In the genomic region with DNA sequence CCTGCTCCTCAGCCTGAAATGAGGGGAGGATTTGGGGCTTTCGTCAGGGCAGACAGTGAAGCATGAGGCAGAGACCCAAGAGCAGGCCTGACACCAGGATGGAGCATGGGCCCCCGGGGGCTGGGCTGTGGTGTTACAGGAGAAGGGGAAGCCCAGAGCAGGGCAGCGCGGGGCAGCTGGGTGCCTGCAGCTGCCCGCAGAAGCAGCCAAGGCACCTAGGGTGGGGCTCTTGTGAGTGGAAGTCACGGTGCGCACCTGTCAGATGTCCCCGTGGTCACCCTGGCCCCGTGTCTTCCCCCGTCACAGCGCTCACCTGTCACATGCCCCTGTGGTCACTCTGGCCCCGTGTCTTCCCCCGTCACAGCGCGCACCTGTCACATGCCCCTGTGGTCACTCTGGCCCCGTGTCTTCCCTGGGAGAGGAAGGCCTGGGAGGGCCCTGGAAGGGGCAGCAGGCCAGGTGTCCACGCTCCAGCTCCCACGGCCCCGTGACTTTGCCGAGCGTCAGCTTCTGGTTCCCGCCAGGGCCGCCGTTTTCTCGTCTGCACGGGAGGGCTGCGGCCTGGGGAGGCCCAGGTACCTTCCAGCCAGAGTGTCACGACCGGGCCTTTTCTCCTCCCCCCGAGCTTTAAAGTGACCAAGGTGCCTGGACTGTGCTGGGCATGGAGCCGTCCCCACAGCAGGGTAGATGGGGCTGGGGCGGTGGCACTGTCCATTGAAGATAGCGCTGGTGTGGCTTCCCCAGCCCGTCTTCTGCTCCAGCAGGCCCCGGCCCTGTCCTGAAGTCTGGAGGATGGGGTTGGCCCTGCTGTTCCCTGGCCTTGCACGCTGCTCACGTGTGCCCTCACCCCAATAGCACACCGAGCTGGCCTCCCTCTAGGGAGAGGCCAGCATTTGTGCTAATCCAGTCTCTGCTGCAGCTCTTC, we compare ENCODE assay signal across 1 cellular context.
TF ChIP-seq lines count a peak whose summit lies in the region.

No MANE protein-coding gene starts in this region.

TF ChIP-seq in K562, 482 proteins besides CTCF, POLR2A, EP300 and RAD21:
- TF ChIP-seq FOXA1 (IDR thresholded peaks at IDR 0.05; ENCODE audit: borderline replicate concordance) (no peak), FUS (optimal IDR thresholded peaks at IDR 0.05; ENCODE audit: low read depth, low read length) (no peak), ZNF3 (CRISPR knock-in tag; IDR thresholded peaks at IDR 0.05) (no peak), CEBPZ (IDR thresholded peaks at IDR 0.05; ENCODE audit: borderline replicate concordance, low read depth, low read length) (no peak), PTTG1 (tag; IDR thresholded peaks at IDR 0.05; ENCODE audit: low read depth) (no peak), CHCHD3 (CRISPR knock-in tag; IDR thresholded peaks at IDR 0.05) (no peak), ZBTB33 (CRISPR knock-in tag; IDR thresholded peaks at IDR 0.05) (peak; percentile 61; the same call in 1 of the 2 replicates), ZNF253 (CRISPR knock-in tag; conservative IDR thresholded peaks at IDR 0.05) (no peak), CBX5 (IDR thresholded peaks at IDR 0.05; ENCODE audit: borderline replicate concordance, low read depth) (no peak), RBM34 (IDR thresholded peaks at IDR 0.05; ENCODE audit: borderline replicate concordance, insufficient read depth, low read length) (no peak), ZNF239 (CRISPR knock-in tag; IDR thresholded peaks at IDR 0.05) (no peak), TARDBP (IDR thresholded peaks at IDR 0.05) (no peak), ADNP (tag; IDR thresholded peaks at IDR 0.05) (no peak), RBFOX2 (IDR thresholded peaks at IDR 0.05; ENCODE audit: low read depth, low read length) (peak; percentile 57), ZNF232 (CRISPR knock-in tag; IDR thresholded peaks at IDR 0.05) (no peak)
